Comparison of ENCODE assay signal across 9 cellular contexts in genomic region chr21:37268186-37268503, GRCh38. TPM values are rescaled to one million over a fixed set of nuclear protein-coding genes. Genes with fewer than 3 reads are reported as not detected.
DNase-seq lines count a peak whose midpoint lies in the region; ATAC-seq and TF ChIP-seq lines count a peak whose summit lies in the region.
"Had no signal": no experiment of that assay in that cellular context is flagged by ENCODE, and none has a peak within 500 bp of the region (broad histone marks: within the 10 kb centered on the region; RNA-seq: fewer than 3 reads in every experiment).

No MANE protein-coding gene starts in this region.

- H3K36me3 Mint-ChIP-seq in HFFc6 (ENCODE audit: low read depth) = peaks cover 24% of the 10 kb centered on the region
- H3K36me3 Mint-ChIP-seq in activated T-helper 17 cell treated with anti-CD3 and anti-CD28 coated beads, Interleukin-2, amount 50 U/mL, for 72 hours (ENCODE audit: low read depth) = peaks cover 31% of the 10 kb centered on the region
- peaks cover 10% of the 10 kb centered on the region for H3K36me3 Mint-ChIP-seq in stimulated activated memory B cell treated with anti-CD40 and anti-IgM and Interleukin-4, amounts not matched to agents 10 μg/mL and 1 μg/mL and 100 μg/mL, for 72 hours

- no peaks in the 10 kb centered on the region for H3K27me3 ChIP-seq in iPS-15b (ENCODE audit: control insufficient read depth, insufficient read depth, low read length)

- no peak for ATAC-seq in activated T-helper 17 cell treated with anti-CD3 and anti-CD28 coated beads, Interleukin-2, amount 50 U/mL, for 72 hours (replicated peaks)
- no peak for ATAC-seq in stimulated activated memory B cell treated with anti-CD40 and anti-IgM and Interleukin-4, amounts not matched to agents 10 μg/mL and 1 μg/mL and 100 μg/mL, for 72 hours
- no peak for ATAC-seq in GM19351 (IDR thresholded peaks at IDR 0.05; ENCODE audit: unreplicated experiment)

- peak overlapping the region; percentile 100 for H3K27ac Mint-ChIP-seq in HFFc6
- peak overlapping the region; percentile 83 for H3K27ac Mint-ChIP-seq in activated T-helper 17 cell treated with anti-CD3 and anti-CD28 coated beads, Interleukin-2, amount 50 U/mL, for 72 hours
- peak overlapping the region; percentile 98 for H3K27ac Mint-ChIP-seq in stimulated activated memory B cell treated with anti-CD40 and anti-IgM and Interleukin-4, amounts not matched to agents 10 μg/mL and 1 μg/mL and 100 μg/mL, for 72 hours

- TF ChIP-seq CTCF in HFFc6 (IDR thresholded peaks at IDR 0.05) = no peak

- H3K9ac ChIP-seq in iPS-15b (ENCODE audit: low read depth, low read length) = peak overlapping the region; percentile 13

- peaks cover 51% of the 10 kb centered on the region for H3K4me1 Mint-ChIP-seq in HFFc6 (ENCODE audit: low read depth)
- H3K4me1 Mint-ChIP-seq in activated T-helper 17 cell treated with anti-CD3 and anti-CD28 coated beads, Interleukin-2, amount 50 U/mL, for 72 hours = peaks cover 15% of the 10 kb centered on the region
- peaks cover 15% of the 10 kb centered on the region for H3K4me1 Mint-ChIP-seq in stimulated activated memory B cell treated with anti-CD40 and anti-IgM and Interleukin-4, amounts not matched to agents 10 μg/mL and 1 μg/mL and 100 μg/mL, for 72 hours

- no peaks in the 10 kb centered on the region; the same call in 1 of the 2 replicates for H3K27me3 Mint-ChIP-seq in HFFc6 (ENCODE audit: insufficient read depth)
- H3K27me3 Mint-ChIP-seq in activated T-helper 17 cell treated with anti-CD3 and anti-CD28 coated beads, Interleukin-2, amount 50 U/mL, for 72 hours = no peaks in the 10 kb centered on the region
- peaks cover under 1% of the 10 kb centered on the region for H3K27me3 Mint-ChIP-seq in stimulated activated memory B cell treated with anti-CD40 and anti-IgM and Interleukin-4, amounts not matched to agents 10 μg/mL and 1 μg/mL and 100 μg/mL, for 72 hours

- H3K4me1 ChIP-seq in iPS-15b (ENCODE audit: control insufficient read depth, insufficient read depth, low read length) = peaks cover 4% of the 10 kb centered on the region

- H3K4me3 Mint-ChIP-seq in HFFc6 = peak overlapping the region; percentile 93
- H3K4me3 Mint-ChIP-seq in activated T-helper 17 cell treated with anti-CD3 and anti-CD28 coated beads, Interleukin-2, amount 50 U/mL, for 72 hours = peak overlapping the region; percentile 80
- peak overlapping the region; percentile 94 for H3K4me3 Mint-ChIP-seq in stimulated activated memory B cell treated with anti-CD40 and anti-IgM and Interleukin-4, amounts not matched to agents 10 μg/mL and 1 μg/mL and 100 μg/mL, for 72 hours

- DNase-seq in HFFc6 = no peak
- DNase-seq in midbrain (lab: John Stamatoyannopoulos, UW) = no peak
- DNase-seq in middle frontal gyrus (ENCODE audit: extremely low spot score, low spot score) = no peak
- DNase-seq in activated CD8-positive, alpha-beta memory T cell treated with anti-CD3 and anti-CD28 coated beads, Interleukin-2, amount 50 U/mL, for 48 hours = no peak

- no peaks in the 10 kb centered on the region for H3K9me3 Mint-ChIP-seq in HFFc6
- H3K9me3 Mint-ChIP-seq in activated T-helper 17 cell treated with anti-CD3 and anti-CD28 coated beads, Interleukin-2, amount 50 U/mL, for 72 hours = no peaks in the 10 kb centered on the region
- peaks cover 3% of the 10 kb centered on the region for H3K9me3 Mint-ChIP-seq in stimulated activated memory B cell treated with anti-CD40 and anti-IgM and Interleukin-4, amounts not matched to agents 10 μg/mL and 1 μg/mL and 100 μg/mL, for 72 hours
- H3K9me3 Mint-ChIP-seq: activated naive CD4-positive, alpha-beta T cell treated with anti-CD3 and anti-CD28 coated beads, Interleukin-2, amount 50 U/mL, for 72 hours had no signal

- peak overlapping the region; percentile 95 for H3K4me3 ChIP-seq in iPS-15b (ENCODE audit: low read depth, low read length)

- H3K36me3 ChIP-seq in iPS-15b (ENCODE audit: control insufficient read depth, insufficient read depth, low read length) = no peaks in the 10 kb centered on the region

- H3K9me3 ChIP-seq in iPS-15b (ENCODE audit: control insufficient read depth, insufficient read depth, low read length) = no peaks in the 10 kb centered on the region

RNA-seq across cellular contexts. Expression of gene VPS26C, which starts 1.0 kb away (rescaled TPM):
- 10 to 100 TPM; 40.8 to 50.0 (median 44.3) TPM for total RNA-seq in HFFc6 (2021; fragmentation: NEBNext Ultra II Directional; extraction: Animal tissue kit (Norgen Biotek cat#: 25700))
- 10 to 100 TPM; 72.1 to 78.5 TPM for total RNA-seq in activated T-helper 17 cell treated with anti-CD3 and anti-CD28 coated beads, Interleukin-2, amount 50 U/mL, for 72 hours
